1 cellular context compared by ENCODE assay signal in the genomic region with DNA sequence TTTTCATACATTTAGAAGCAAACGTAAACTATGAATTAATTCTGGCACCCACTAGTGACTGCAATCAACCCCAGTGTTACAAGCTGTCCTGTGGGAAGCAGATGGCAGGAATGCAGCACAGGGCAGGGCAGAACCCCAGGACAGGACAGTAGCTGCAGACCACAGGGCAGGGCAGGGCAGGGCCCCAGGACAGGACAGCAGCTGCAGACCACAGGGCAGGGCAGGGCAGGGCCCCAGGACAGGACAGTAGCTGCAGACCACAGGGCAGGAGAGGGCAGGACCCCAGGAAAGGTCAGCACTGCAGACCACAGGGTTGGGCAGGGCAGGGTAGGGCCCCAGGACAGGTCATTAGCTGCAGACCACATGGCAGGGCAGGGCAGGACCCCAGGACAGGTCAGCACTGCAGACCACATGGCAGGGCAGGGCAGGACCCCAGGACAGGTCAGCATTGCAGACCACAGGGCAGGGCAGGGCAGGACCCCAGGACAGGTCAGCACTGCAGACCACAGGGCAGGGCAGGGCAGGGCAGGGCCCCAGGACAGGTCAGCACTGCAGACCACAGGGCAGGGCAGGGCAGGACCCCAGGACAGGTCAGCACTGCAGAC. TPM values are rescaled to one million over a fixed set of nuclear protein-coding genes. Genes with fewer than 3 reads are reported as not detected.
"Had no signal": no experiment of that assay in that cellular context is flagged by ENCODE, and none has a peak within 500 bp of the region (broad histone marks: within the 10 kb centered on the region; RNA-seq: fewer than 3 reads in every experiment).

No MANE protein-coding gene starts in this region.

RNA-seq across cellular contexts. Expression of a gene that starts 27.3 kb away (rescaled TPM):
- total RNA-seq: MCF 10A had no signal
